16 cellular contexts compared by ENCODE assay signal in genomic region chr21:37748351-37748750, GRCh38.
"Had no signal": no experiment of that assay in that cellular context is flagged by ENCODE, and none has a peak within 500 bp of the region (broad histone marks: within the 10 kb centered on the region; RNA-seq: fewer than 3 reads in every experiment).

No MANE protein-coding gene starts in this region.

- ATAC-seq: gastroesophageal sphincter; left cardiac atrium; lower lobe of right lung; naive thymus-derived CD8-positive, alpha-beta T cell; right cardiac atrium had no signal

- DNase-seq: colonic mucosa; dermis blood vessel endothelial cell; esophagus squamous epithelium; foreskin fibroblast; glutamatergic neuron; immature natural killer cell; kidney; left cardiac atrium; left ventricle myocardium inferior; lower lobe of right lung; mesendoderm; naive thymus-derived CD8-positive, alpha-beta T cell; right cardiac atrium; stimulated activated CD4-positive, alpha-beta T cell treated with anti-CD3 and anti-CD28 coated beads, Interleukin-2, amount 100 ng/mL, for 48 hours; stimulated activated naive CD4-positive, alpha-beta T cell treated with Interleukin-2 at 50 U/mL for 16 hours had no signal
